ENCODE assay signal across 1 cellular context in the genomic region with DNA sequence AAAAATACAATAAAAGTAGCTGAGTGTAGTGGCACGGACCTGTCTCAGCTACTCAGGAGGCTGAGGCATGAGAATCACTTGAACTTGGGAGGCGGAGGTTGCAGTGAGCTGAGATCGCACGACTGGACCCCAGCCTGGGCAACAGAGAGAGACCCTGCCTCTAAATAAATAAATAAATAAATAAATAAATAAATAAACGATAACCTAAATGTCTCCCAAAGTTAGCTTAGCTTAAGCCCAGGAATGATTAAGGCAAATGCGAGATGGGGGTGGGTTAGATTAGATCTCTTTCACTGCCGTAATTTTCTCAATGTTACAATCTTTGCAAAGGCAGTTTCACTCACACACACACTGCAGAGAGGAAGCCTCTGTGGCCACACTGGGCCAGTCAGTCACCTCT.
A peak's percentile ranks its signal among the peaks of the same experiment; 100 is the strongest.
TF ChIP-seq lines count a peak whose summit lies in the region.

No MANE protein-coding gene starts in this region.

TF ChIP-seq in K562, 482 proteins besides CTCF, POLR2A, EP300 and RAD21:
- TF ChIP-seq TARDBP (IDR thresholded peaks at IDR 0.05) (no peak), RCOR1 (IDR thresholded peaks at IDR 0.05; ENCODE audit: borderline replicate concordance in 1 of 2, low read depth in 2 of 2, low read length in 2 of 2) (no peak), ZC3H11A (IDR thresholded peaks at IDR 0.05; ENCODE audit: low read depth, low read length) (peak; percentile 63; the same call in 1 of the 2 replicates), NR2C2 (CRISPR knock-in tag; IDR thresholded peaks at IDR 0.05) (no peak), NR2C2 (tag; IDR thresholded peaks at IDR 0.05) (peak; percentile 12; the same call in 1 of the 2 replicates)
- TF ChIP-seq, protein P1, sequence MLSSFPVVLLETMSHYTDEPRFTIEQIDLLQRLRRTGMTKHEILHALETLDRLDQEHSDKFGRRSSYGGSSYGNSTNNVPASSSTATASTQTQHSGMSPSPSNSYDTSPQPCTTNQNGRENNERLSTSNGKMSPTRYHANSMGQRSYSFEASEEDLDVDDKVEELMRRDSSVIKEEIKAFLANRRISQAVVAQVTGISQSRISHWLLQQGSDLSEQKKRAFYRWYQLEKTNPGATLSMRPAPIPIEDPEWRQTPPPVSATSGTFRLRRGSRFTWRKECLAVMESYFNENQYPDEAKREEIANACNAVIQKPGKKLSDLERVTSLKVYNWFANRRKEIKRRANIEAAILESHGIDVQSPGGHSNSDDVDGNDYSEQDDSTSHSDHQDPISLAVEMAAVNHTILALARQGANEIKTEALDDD (IDR thresholded peaks at IDR 0.05), result 0 out of 2 replicates have a peak, but pooled peaks have one; percentile 16
